Comparison of ENCODE assay signal across 11 cellular contexts in genomic region chr5:73748510-73749410, GRCh38.
DNase-seq lines count a peak whose midpoint lies in the region; ATAC-seq and TF ChIP-seq lines count a peak whose summit lies in the region.
"Had no signal": no experiment of that assay in that cellular context is flagged by ENCODE, and none has a peak within 500 bp of the region (broad histone marks: within the 10 kb centered on the region; RNA-seq: fewer than 3 reads in every experiment).

No MANE protein-coding gene starts in this region.

- H3K9ac ChIP-seq in neural progenitor cell, result no peak overlapping the region

- H3K4me3 ChIP-seq in right atrium auricular region (peak overlapping the region in 1 of 2 donors; percentile 8), esophagus muscularis mucosa (peak overlapping the region; percentile 0 to 33 (median 7)), neural progenitor cell (no peak overlapping the region)

- H3K79me2 ChIP-seq in neural progenitor cell (ENCODE audit: low read depth), result no peaks in the 10 kb centered on the region

- H3K27me3 ChIP-seq in right atrium auricular region, result no peaks in the 10 kb centered on the region
- H3K27me3 ChIP-seq in esophagus muscularis mucosa, result no peaks in the 10 kb centered on the region
- H3K27me3 ChIP-seq in neural progenitor cell, result no peaks in the 10 kb centered on the region

- ATAC-seq in Right ventricle myocardium inferior (peak; percentile 67), GM18861 (IDR thresholded peaks at IDR 0.05; ENCODE audit: unreplicated experiment) (no peak), GM21423 (IDR thresholded peaks at IDR 0.05; ENCODE audit: unreplicated experiment) (no peak)
- ATAC-seq: activated CD4-positive, alpha-beta T cell treated with anti-CD3 and anti-CD28 coated beads for 36 hours had no signal

- H3K36me3 ChIP-seq in right atrium auricular region (no peaks in the 10 kb centered on the region), esophagus muscularis mucosa (peaks cover 0 to 8% (median 0%) of the 10 kb centered on the region in 4 donors), neural progenitor cell (no peaks in the 10 kb centered on the region)

- peaks cover 2% of the 10 kb centered on the region for H3K9me3 Mint-ChIP-seq in neural progenitor cell
- H3K9me3 Mint-ChIP-seq in activated T-cell treated with anti-CD3 and anti-CD28 coated beads, Interleukin-2, amount 50 U/mL, for 24 hours, result no peaks in the 10 kb centered on the region

- TF ChIP-seq POLR2A in esophagus muscularis mucosa (IDR thresholded peaks at IDR 0.05; ENCODE audit: low read depth), result no peak

- H2AFZ ChIP-seq in neural progenitor cell (replicated peaks), result peak overlapping the region; percentile 67

- H3K9me3 ChIP-seq in right atrium auricular region (peaks cover 0 to 4% of the 10 kb centered on the region in 2 donors), esophagus muscularis mucosa (no peaks in the 10 kb centered on the region), neural progenitor cell (ENCODE audit: low read depth) (no peaks in the 10 kb centered on the region)

- TF ChIP-seq EP300 in esophagus muscularis mucosa (IDR thresholded peaks at IDR 0.05), result no peak

- TF ChIP-seq CTCF in right atrium auricular region (IDR thresholded peaks at IDR 0.05) (no peak), esophagus muscularis mucosa (IDR thresholded peaks at IDR 0.05) (no peak), neural progenitor cell (IDR thresholded peaks at IDR 0.05) (no peak)

- peaks cover 3% of the 10 kb centered on the region for H3K27me3 Mint-ChIP-seq in neural progenitor cell (ENCODE audit: insufficient read depth, low read depth)
- peaks cover 55% of the 10 kb centered on the region for H3K27me3 Mint-ChIP-seq in activated T-cell treated with anti-CD3 and anti-CD28 coated beads, Interleukin-2, amount 50 U/mL, for 24 hours

- 42% methylated on average over 11 of the region's 11 CpGs for WGBS in esophagus muscularis mucosa

- H4K20me1 ChIP-seq in neural progenitor cell (ENCODE audit: low read depth), result no peaks in the 10 kb centered on the region

- intact Hi-C loops in Right ventricle myocardium inferior (cut with DNase I), result no loop called here
- intact Hi-C loops in esophagus muscularis mucosa (cut with DNase I), result no loop called here

- no peaks in the 10 kb centered on the region for H3F3A ChIP-seq in neural progenitor cell (ENCODE audit: low read depth)

- H3K27ac ChIP-seq in right atrium auricular region (peak overlapping the region in 1 of 2 donors; percentile 47), esophagus muscularis mucosa (replicated peaks in 1 of 4) (peak overlapping the region; percentile 68 to 82 (median 79)), neural progenitor cell (no peak overlapping the region)

- H3K4me1 ChIP-seq in right atrium auricular region, result peaks cover 0 to 16% of the 10 kb centered on the region in 2 donors
- peaks cover 31 to 64% (median 49%) of the 10 kb centered on the region in 4 donors for H3K4me1 ChIP-seq in esophagus muscularis mucosa
- peaks cover 10% of the 10 kb centered on the region for H3K4me1 ChIP-seq in neural progenitor cell

- H3K4me3 Mint-ChIP-seq in neural progenitor cell, result no peak overlapping the region
- no peak overlapping the region for H3K4me3 Mint-ChIP-seq in activated T-cell treated with anti-CD3 and anti-CD28 coated beads, Interleukin-2, amount 50 U/mL, for 24 hours
- H3K4me3 Mint-ChIP-seq: activated CD4-positive, alpha-beta T cell treated with anti-CD3 and anti-CD28 coated beads for 36 hours had no signal

- no peaks in the 10 kb centered on the region for H3K36me3 Mint-ChIP-seq in neural progenitor cell
- no peaks in the 10 kb centered on the region for H3K36me3 Mint-ChIP-seq in activated T-cell treated with anti-CD3 and anti-CD28 coated beads, Interleukin-2, amount 50 U/mL, for 24 hours (ENCODE audit: low read depth)

- DNase-seq in Right ventricle myocardium inferior (ENCODE audit: missing footprints), result no peak
- no peak for DNase-seq in right atrium auricular region (ENCODE audit: low spot score)
- no peak for DNase-seq in esophagus muscularis mucosa (ENCODE audit: extremely low spot score)
- DNase-seq in neural progenitor cell (ENCODE audit: low spot score), result no peak
- DNase-seq in NCI-H1105 treated with DMSO at 0.1 percent for 48 hours (lab: John Stamatoyannopoulos, UW), result no peak
- no peak for DNase-seq in activated T-cell treated with anti-CD3 and anti-CD28 coated beads, Interleukin-2, amount 50 U/mL, for 24 hours
- DNase-seq: activated CD4-positive, alpha-beta T cell treated with anti-CD3 and anti-CD28 coated beads for 36 hours; activated gamma-delta T cell; NCI-H2081 treated with DMSO at 0.1 percent for 48 hours had no signal

- no peak overlapping the region for H3K4me2 ChIP-seq in neural progenitor cell

- H3K27ac Mint-ChIP-seq in neural progenitor cell, result no peak overlapping the region
- no peak overlapping the region for H3K27ac Mint-ChIP-seq in activated T-cell treated with anti-CD3 and anti-CD28 coated beads, Interleukin-2, amount 50 U/mL, for 24 hours
- H3K27ac Mint-ChIP-seq: activated CD4-positive, alpha-beta T cell treated with anti-CD3 and anti-CD28 coated beads for 36 hours had no signal

- H3K4me1 Mint-ChIP-seq in neural progenitor cell, result no peaks in the 10 kb centered on the region
- no peaks in the 10 kb centered on the region for H3K4me1 Mint-ChIP-seq in activated T-cell treated with anti-CD3 and anti-CD28 coated beads, Interleukin-2, amount 50 U/mL, for 24 hours (ENCODE audit: low read depth)
- H3K4me1 Mint-ChIP-seq: activated CD4-positive, alpha-beta T cell treated with anti-CD3 and anti-CD28 coated beads for 36 hours had no signal
